8 cellular contexts compared by ENCODE assay signal in the genomic region with DNA sequence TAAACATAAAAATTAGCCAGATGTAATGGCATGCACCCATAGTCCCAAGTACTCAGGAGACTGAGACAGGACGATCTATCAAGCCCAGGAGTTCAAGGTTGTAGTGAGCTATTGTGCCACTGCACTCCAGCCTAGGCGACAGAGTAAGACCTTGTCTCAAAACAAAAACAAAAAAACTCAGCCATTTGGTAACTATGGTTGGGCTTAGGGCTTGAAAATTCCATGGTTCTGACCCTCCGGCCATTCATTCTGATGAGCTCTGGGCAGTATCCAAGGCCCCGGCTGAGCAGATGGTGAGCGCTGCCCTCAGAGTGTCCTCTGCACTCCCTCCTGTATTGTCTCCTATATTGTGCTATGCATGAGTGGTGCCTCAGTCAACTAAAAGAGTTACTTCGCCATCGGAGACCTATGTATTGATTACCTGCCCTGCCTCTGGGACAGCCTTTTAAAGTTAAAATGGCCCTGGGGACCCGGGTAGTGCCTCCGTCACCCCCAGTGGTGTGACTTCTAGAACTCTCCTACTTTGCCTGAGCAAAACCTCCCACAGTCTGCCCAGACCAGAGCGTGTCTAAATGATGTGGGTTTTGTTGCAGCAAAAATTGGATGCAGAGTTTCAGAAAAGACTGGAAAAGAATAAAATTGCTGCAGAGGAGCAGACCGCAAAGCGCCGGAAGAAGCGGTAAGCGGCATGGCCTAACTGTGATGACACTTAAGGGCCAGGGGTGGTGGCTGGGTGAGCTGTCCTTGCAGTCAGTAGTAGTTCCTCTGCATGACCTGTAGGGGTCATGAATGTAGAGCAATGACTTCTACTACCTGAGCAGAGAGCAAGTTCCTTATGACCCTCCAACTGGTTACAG. TPM values are rescaled to one million over a fixed set of nuclear protein-coding genes. Genes with fewer than 3 reads are reported as not detected.
DNase-seq lines count a peak whose midpoint lies in the region; ATAC-seq and TF ChIP-seq lines count a peak whose summit lies in the region.

No MANE protein-coding gene starts in this region.

- peak; percentile 84 for ATAC-seq in GM21737 (IDR thresholded peaks at IDR 0.05; ENCODE audit: unreplicated experiment)
- peak; percentile 98 for ATAC-seq in activated naive CD8-positive, alpha-beta T cell treated with anti-CD3 and anti-CD28 coated beads, Interleukin-2, amount 50 U/mL, for 24 hours
- peak; percentile 82 for ATAC-seq in left ventricle myocardium superior

- POLR2A ChIA-PET in PC-9 (lab: Charles Lee; ENCODE audit: unreplicated experiment): no interaction called here

- H3K36me3 ChIP-seq in PC-9 (ENCODE audit: low read depth): peaks cover 23% of the 10 kb centered on the region

- CTCF ChIA-PET in PC-9 (lab: Charles Lee): interaction anchor here (0.5 to 1.1 kb wide), 2 partner anchors 11 to 52 kb away, joined by 3 read pairs; no protein-coding TSS in a partner anchor

- H3K4me1 ChIP-seq in PC-9 (replicated peaks; ENCODE audit: insufficient read depth): no peaks in the 10 kb centered on the region

- peak overlapping the region in 2 of 3 donors; percentile 16 to 95 for H3K27ac Mint-ChIP-seq in IgD-negative memory B cell
- no peak overlapping the region for H3K27ac Mint-ChIP-seq in activated naive CD8-positive, alpha-beta T cell treated with anti-CD3 and anti-CD28 coated beads, Interleukin-2, amount 50 U/mL, for 24 hours

- H3K9me2 ChIP-seq in PC-9 (ENCODE audit: insufficient read depth): no peaks in the 10 kb centered on the region

- peaks cover 4% of the 10 kb centered on the region for H3K36me3 Mint-ChIP-seq in IgD-negative memory B cell
- peaks cover 61% of the 10 kb centered on the region for H3K36me3 Mint-ChIP-seq in activated naive CD8-positive, alpha-beta T cell treated with anti-CD3 and anti-CD28 coated beads, Interleukin-2, amount 50 U/mL, for 24 hours (ENCODE audit: low read depth)

- H3K79me2 ChIP-seq in PC-9 (ENCODE audit: low read depth): no peaks in the 10 kb centered on the region

- DNase-seq in NCI-H2081 (lab: John Stamatoyannopoulos, UW): peak; percentile 30 to 54
- DNase-seq in NCI-H2081 treated with DMSO at 0.1 percent for 48 hours (lab: John Stamatoyannopoulos, UW): no peak
- DNase-seq in PC-9: peak; percentile 42 to 59
- DNase-seq in activated naive CD8-positive, alpha-beta T cell treated with anti-CD3 and anti-CD28 coated beads, Interleukin-2, amount 50 U/mL, for 24 hours: no peak
- DNase-seq in left ventricle myocardium superior: no peak
- peak; percentile 25 for DNase-seq in stimulated activated CD4-positive, alpha-beta T cell treated with anti-CD3 and anti-CD28 coated beads, Interleukin-12 subunit alpha, Interleukin-12 subunit beta, amount 100 ng/mL, for 4 hours

- no peaks in the 10 kb centered on the region for H3K27me3 Mint-ChIP-seq in IgD-negative memory B cell
- no peaks in the 10 kb centered on the region for H3K27me3 Mint-ChIP-seq in activated naive CD8-positive, alpha-beta T cell treated with anti-CD3 and anti-CD28 coated beads, Interleukin-2, amount 50 U/mL, for 24 hours

- no peak overlapping the region for H2AFZ ChIP-seq in PC-9

- H3K4me1 Mint-ChIP-seq in IgD-negative memory B cell: peaks cover 22 to 37% (median 31%) of the 10 kb centered on the region in 3 donors
- peaks cover 13% of the 10 kb centered on the region for H3K4me1 Mint-ChIP-seq in activated naive CD8-positive, alpha-beta T cell treated with anti-CD3 and anti-CD28 coated beads, Interleukin-2, amount 50 U/mL, for 24 hours

- H3K4me3 ChIP-seq in PC-9: no peak overlapping the region

- no peak overlapping the region for H3K4me2 ChIP-seq in PC-9

- peak overlapping the region in 1 of 4 donors; percentile 87 for H3K4me3 Mint-ChIP-seq in IgD-negative memory B cell
- H3K4me3 Mint-ChIP-seq in activated naive CD8-positive, alpha-beta T cell treated with anti-CD3 and anti-CD28 coated beads, Interleukin-2, amount 50 U/mL, for 24 hours: no peak overlapping the region

- H4K20me1 ChIP-seq in PC-9 (ENCODE audit: insufficient read depth): peaks cover 17% of the 10 kb centered on the region; the same call in 1 of the 2 replicates

- no peaks in the 10 kb centered on the region for H3K27me3 ChIP-seq in PC-9 (ENCODE audit: insufficient read depth, low read depth)

- peak; percentile 69 for TF ChIP-seq CTCF in PC-9 (conservative IDR thresholded peaks at IDR 0.05)

- no peak overlapping the region for H3K27ac ChIP-seq in PC-9

- intact Hi-C loops in PC-9 (cut with micrococcal nuclease; ENCODE audit: unreplicated experiment): no loop called here
- intact Hi-C loops in left ventricle myocardium superior (cut with micrococcal nuclease): no loop called here

- no TSS peak for BruUV-seq in PC-9 (replicated peaks; lab: Mats Ljungman, UMichigan)

- no peaks in the 10 kb centered on the region for H3K9me3 Mint-ChIP-seq in IgD-negative memory B cell
- H3K9me3 Mint-ChIP-seq in activated naive CD8-positive, alpha-beta T cell treated with anti-CD3 and anti-CD28 coated beads, Interleukin-2, amount 50 U/mL, for 24 hours: no peaks in the 10 kb centered on the region

- H3K9me3 ChIP-seq in PC-9 (ENCODE audit: insufficient read depth, low read depth): no peaks in the 10 kb centered on the region

- H3F3A ChIP-seq in PC-9 (ENCODE audit: insufficient read depth, low read depth): peaks cover 35% of the 10 kb centered on the region

RNA-seq across cellular contexts. Expression of a gene that starts 8.1 kb away (rescaled TPM):
- 35.1 TPM for polyA plus RNA-seq in IgD-negative memory B cell
- total RNA-seq in PC-9 (2021): 34.6 and 43.1 TPM in 2 replicates
- total RNA-seq in left ventricle myocardium superior: 11.8 TPM

RNA-seq across cellular contexts. Expression of a gene that starts 29.1 kb away (rescaled TPM):
- 290 TPM for polyA plus RNA-seq in IgD-negative memory B cell
- total RNA-seq in PC-9 (2021) (53.3 and 59.7 TPM in 2 replicates), left ventricle myocardium superior (3.1 TPM)

RNA-seq across cellular contexts. Expression of a gene that starts 48.0 kb away (rescaled TPM):
- polyA plus RNA-seq in IgD-negative memory B cell: 0.36 TPM
- total RNA-seq in PC-9 (2021) (not detected in 2 replicates), left ventricle myocardium superior (not detected)

Comparison
In these comparisons a context has a peak if more than half of its experiments do, and no peak if none do; other contexts are left out.
1. DNase-seq: peak in NCI-H2081 (2 of 2), PC-9 (2 of 2) and stimulated activated CD4-positive, alpha-beta T cell treated with anti-CD3 and anti-CD28 coated beads, Interleukin-12 subunit alpha, Interleukin-12 subunit beta, amount 100 ng/mL, for 4 hours (single experiment); none in NCI-H2081 treated with DMSO at 0.1 percent for 48 hours (single experiment), activated naive CD8-positive, alpha-beta T cell treated with anti-CD3 and anti-CD28 coated beads, Interleukin-2, amount 50 U/mL, for 24 hours (single experiment) and left ventricle myocardium superior (single experiment).
2. RNA of a gene that starts 29.1 kb away (total RNA-seq): 53.3 to 59.7 TPM in PC-9; 3.1 TPM in left ventricle myocardium superior (single experiment); every median in the first group is over 10 times any median in the second.
3. Peak in every context shown above with its lines, with median percentiles within 50 percentile points of each other: ATAC-seq.